ENCODE assay signal across 16 cellular contexts in genomic region chr14:58356268-58356667, GRCh38. TPM values are rescaled to one million over a fixed set of nuclear protein-coding genes. Genes with fewer than 3 reads are reported as not detected.
DNase-seq lines count a peak whose midpoint lies in the region; ATAC-seq lines count a peak whose summit lies in the region.
"Had no signal": no experiment of that assay in that cellular context is flagged by ENCODE, and none has a peak within 500 bp of the region (broad histone marks: within the 10 kb centered on the region; RNA-seq: fewer than 3 reads in every experiment).

No MANE protein-coding gene starts in this region.

- DNase-seq in activated T-cell treated with anti-CD3 and anti-CD28 coated beads, Interleukin-2, amount 50 U/mL, for 72 hours = no peak
- DNase-seq in activated T-cell treated with anti-CD3 and anti-CD28 coated beads, Interleukin-2, amount 50 U/mL, for 1 hour = no peak
- DNase-seq in adipocyte (ENCODE audit: low read depth) (peak; percentile 45), memory B cell (ENCODE audit: low spot score in 2 of 2) (no peak), NCI-H1417 treated with DMSO at 0.1 percent for 48 hours (lab: John Stamatoyannopoulos, UW) (no peak), middle frontal gyrus (ENCODE audit: extremely low spot score, low spot score) (no peak), KBM-7 (no peak)
- DNase-seq: CD4-positive, CD25-positive, alpha-beta regulatory T cell; DMS79; EL; HFFc6 had no signal

- H3K36me3 Mint-ChIP-seq in activated T-cell treated with anti-CD3 and anti-CD28 coated beads, Interleukin-2, amount 50 U/mL, for 72 hours (ENCODE audit: insufficient read depth in 2 of 2) = peaks cover 5 to 20% of the 10 kb centered on the region in 2 donors
- peaks cover 29% of the 10 kb centered on the region for H3K36me3 Mint-ChIP-seq in memory B cell

- H3K4me1 ChIP-seq in adipocyte (ENCODE audit: control insufficient read depth, insufficient read depth, low read length) = peaks cover 9% of the 10 kb centered on the region

- in situ Hi-C loops in KBM-7 (cut with MboI; ENCODE audit: low pct_unique_long_range_greater_than_20kb, low sequenced_read_pairs) = no loop called here

- H3K27me3 Mint-ChIP-seq in activated T-cell treated with anti-CD3 and anti-CD28 coated beads, Interleukin-2, amount 50 U/mL, for 72 hours (ENCODE audit: low read depth) = no peaks in the 10 kb centered on the region
- no peaks in the 10 kb centered on the region for H3K27me3 Mint-ChIP-seq in memory B cell
- H3K27me3 Mint-ChIP-seq: CD4-positive, CD25-positive, alpha-beta regulatory T cell had no signal

- H3K4me3 ChIP-seq in adipocyte (ENCODE audit: low read length) = no peak overlapping the region
- H3K4me3 ChIP-seq: BLaER1 treated with 17β-estradiol and CSF1 and Interleukin-3, amounts not matched to agents 10 nM and 100 nM; HAP-1 had no signal

- H3K27me3 ChIP-seq in adipocyte (replicated peaks; ENCODE audit: control insufficient read depth, insufficient read depth, low read length) = no peaks in the 10 kb centered on the region
- H3K27me3 ChIP-seq: BLaER1 treated with 17β-estradiol and CSF1 and Interleukin-3, amounts not matched to agents 10 nM and 100 nM had no signal

- H3K9me3 Mint-ChIP-seq in activated T-cell treated with anti-CD3 and anti-CD28 coated beads, Interleukin-2, amount 50 U/mL, for 72 hours = no peaks in the 10 kb centered on the region
- no peaks in the 10 kb centered on the region for H3K9me3 Mint-ChIP-seq in memory B cell
- H3K9me3 Mint-ChIP-seq: CD4-positive, CD25-positive, alpha-beta regulatory T cell; HFFc6 had no signal

- no peak overlapping the region for H3K4me3 Mint-ChIP-seq in activated T-cell treated with anti-CD3 and anti-CD28 coated beads, Interleukin-2, amount 50 U/mL, for 72 hours
- no peak overlapping the region for H3K4me3 Mint-ChIP-seq in memory B cell
- H3K4me3 Mint-ChIP-seq: CD4-positive, CD25-positive, alpha-beta regulatory T cell; HFFc6 had no signal

- H3K9ac ChIP-seq in adipocyte (ENCODE audit: low read length) = no peak overlapping the region

- no peaks in the 10 kb centered on the region for H3K9me3 ChIP-seq in adipocyte (ENCODE audit: control insufficient read depth, low read length)
- H3K9me3 ChIP-seq: BLaER1 treated with 17β-estradiol and CSF1 and Interleukin-3, amounts not matched to agents 10 nM and 100 nM; HAP-1 had no signal

- H3K36me3 ChIP-seq in adipocyte (ENCODE audit: control insufficient read depth, insufficient read depth, low read length, severe bottlenecking) = peaks cover 60% of the 10 kb centered on the region

- peaks cover 21% of the 10 kb centered on the region for H3K4me1 Mint-ChIP-seq in activated T-cell treated with anti-CD3 and anti-CD28 coated beads, Interleukin-2, amount 50 U/mL, for 72 hours (ENCODE audit: low read depth)
- H3K4me1 Mint-ChIP-seq in memory B cell = peaks cover 6% of the 10 kb centered on the region

- H3K27ac Mint-ChIP-seq in activated T-cell treated with anti-CD3 and anti-CD28 coated beads, Interleukin-2, amount 50 U/mL, for 72 hours = peak overlapping the region; percentile 65
- H3K27ac Mint-ChIP-seq in memory B cell = peak overlapping the region; percentile 0
- H3K27ac Mint-ChIP-seq: HFFc6 had no signal

- ATAC-seq in activated T-cell treated with anti-CD3 and anti-CD28 coated beads, Interleukin-2, amount 50 U/mL, for 72 hours (replicated peaks in 1 of 2) = no peak
- no peak for ATAC-seq in memory B cell (ENCODE audit: low read depth)
- no peak for ATAC-seq in HG03196 (IDR thresholded peaks at IDR 0.05; ENCODE audit: unreplicated experiment)

RNA-seq across cellular contexts. Expression of gene TOMM20L, which starts 39.5 kb away (rescaled TPM):
- total RNA-seq in activated T-cell treated with anti-CD3 and anti-CD28 coated beads, Interleukin-2, amount 50 U/mL, for 72 hours = not detected
- total RNA-seq: A673; CD4-positive, CD25-positive, alpha-beta regulatory T cell; H1; HFFc6 had no signal

RNA-seq across cellular contexts. Expression of gene ARID4A, which starts 57.9 kb away (rescaled TPM):
- total RNA-seq in activated T-cell treated with anti-CD3 and anti-CD28 coated beads, Interleukin-2, amount 50 U/mL, for 72 hours = 10 to 100 TPM; 33.9 to 42.2 TPM
